In the genomic region with DNA sequence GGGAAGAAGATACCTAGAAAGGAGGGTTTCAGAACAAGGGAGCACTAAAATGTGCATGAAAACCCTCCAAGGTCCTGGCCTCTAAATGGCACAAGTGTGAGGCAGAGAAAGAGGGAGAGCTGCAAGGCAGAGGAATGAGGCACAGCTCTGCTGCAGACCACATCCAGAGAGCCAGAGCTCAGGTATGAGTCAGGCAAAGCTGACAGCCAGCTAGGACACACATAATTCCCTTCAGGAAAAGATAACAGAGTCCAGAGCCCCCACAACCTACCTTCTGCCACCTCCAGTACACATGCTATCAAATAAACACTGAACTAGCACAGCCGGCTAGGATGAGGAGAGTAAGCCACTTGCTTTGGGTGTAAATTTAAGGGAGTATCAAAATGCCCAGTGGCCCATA, we compare ENCODE assay signal across 21 cellular contexts.
DNase-seq lines count a peak whose midpoint lies in the region; ATAC-seq, FAIRE-seq and TF ChIP-seq lines count a peak whose summit lies in the region.
"Had no signal": no experiment of that assay in that cellular context is flagged by ENCODE, and none has a peak within 500 bp of the region (broad histone marks: within the 10 kb centered on the region; RNA-seq: fewer than 3 reads in every experiment).

No MANE protein-coding gene starts in this region.

- H3K27me3 ChIP-seq in HepG2 (ENCODE audit: control insufficient read depth in 1 of 2, insufficient read depth in 2 of 2, low read length in 2 of 2) (no peaks in the 10 kb centered on the region; a peak in 1 of 5 replicates), right lobe of liver (no peaks in the 10 kb centered on the region)
- H3K27me3 ChIP-seq: esophagus squamous epithelium had no signal

- no peak overlapping the region for H3K9ac ChIP-seq in HepG2 (ENCODE audit: insufficient read depth, low read depth, low read length)

- H3K36me3 Mint-ChIP-seq in activated T-helper 1 cell treated with anti-CD3 and anti-CD28 coated beads, Interleukin-12 subunit alpha, Interleukin-12 subunit beta, Interleukin-2, Interleukin-4 antibody, amounts not matched to agents 30 ng/mL and 10 ng/mL and 1 ng/mL, durations not matched to agents 14 hours and 24 hours and 36 hours (ENCODE audit: low read depth) = no peaks in the 10 kb centered on the region
- H3K36me3 Mint-ChIP-seq: IgD-negative memory B cell; naive thymus-derived CD8-positive, alpha-beta T cell had no signal

- in situ Hi-C loops in HepG2 (cut with HindIII; ENCODE audit: extremely low pct_ligation_motif_present, low pct_unique_long_range_greater_than_20kb) = no loop called here

- no peak for TF ChIP-seq EP300 in HepG2 (IDR thresholded peaks at IDR 0.05; ENCODE audit: low read depth in 2 of 2, low read length in 2 of 2)
- TF ChIP-seq EP300 in HepG2 (CRISPR knock-in tag; IDR thresholded peaks at IDR 0.05; ENCODE audit: borderline replicate concordance) = no peak

- POLR2A ChIA-PET in HepG2 (lab: Yijun Ruan, JAX) = interaction anchor here (0.6 to 0.9 kb wide), 4 partner anchors 8 to 661 kb away, joined by 3 to 7 read pairs (median 4); no protein-coding TSS in a partner anchor

- 39% methylated on average over 1 of the region's 1 CpG for WGBS in HepG2 (ENCODE audit: low lambda C conversion rate)
- WGBS in right lobe of liver (ENCODE audit: insufficient coverage, low coverage, low lambda C conversion rate, missing lambda C conversion rate) = 100% methylated on average over 1 of the region's 1 CpG

- no peak overlapping the region for H3K4me3 ChIP-seq in HepG2 (replicated peaks in 1 of 3; ENCODE audit: insufficient read depth in 1 of 3, low read depth in 2 of 3, low read length in 3 of 3)
- no peak overlapping the region for H3K4me3 ChIP-seq in right lobe of liver
- H3K4me3 ChIP-seq: esophagus squamous epithelium, GM12878 had no signal

- H3K4me1 Mint-ChIP-seq in activated T-helper 1 cell treated with anti-CD3 and anti-CD28 coated beads, Interleukin-12 subunit alpha, Interleukin-12 subunit beta, Interleukin-2, Interleukin-4 antibody, amounts not matched to agents 30 ng/mL and 10 ng/mL and 1 ng/mL, durations not matched to agents 14 hours and 24 hours and 36 hours (ENCODE audit: low read depth) = peaks cover 3% of the 10 kb centered on the region

- peak overlapping the region; percentile 16 for H3K27ac Mint-ChIP-seq in activated T-helper 1 cell treated with anti-CD3 and anti-CD28 coated beads, Interleukin-12 subunit alpha, Interleukin-12 subunit beta, Interleukin-2, Interleukin-4 antibody, amounts not matched to agents 30 ng/mL and 10 ng/mL and 1 ng/mL, durations not matched to agents 14 hours and 24 hours and 36 hours
- H3K27ac Mint-ChIP-seq: activated CD4-positive, alpha-beta T cell treated with anti-CD3 and anti-CD28 coated beads, Interleukin-2, amount 10 ng/mL, durations not matched to agents 7 days and 5 days; activated T-helper 2 cell treated with anti-CD3 and anti-CD28 coated beads, Interferon-gamma antibody, Interleukin-2, Interleukin-4, amounts not matched to agents 10 μg/mL and 5 μg/mL and 100 μg/mL, durations not matched to agents 14 hours and 24 hours and 36 hours; IgD-negative memory B cell had no signal

- ATAC-seq in HepG2 (peak; percentile 93), right lobe of liver (no peak), HG03175 (IDR thresholded peaks at IDR 0.05; ENCODE audit: unreplicated experiment) (no peak), HG03432 (IDR thresholded peaks at IDR 0.05; ENCODE audit: unreplicated experiment) (no peak)
- ATAC-seq: GM12878; naive thymus-derived CD8-positive, alpha-beta T cell had no signal

- peak overlapping the region; percentile 23 for H3K27ac ChIP-seq in HepG2 (ENCODE audit: extremely low read length, insufficient read depth, low read length)
- no peak overlapping the region for H3K27ac ChIP-seq in right lobe of liver
- H3K27ac ChIP-seq: esophagus squamous epithelium had no signal

- FAIRE-seq in HepG2 (lab: Jason Lieb, UNC) = no peak
- FAIRE-seq: A204.1, GM12878, small intestine had no signal

- no peaks in the 10 kb centered on the region for H4K20me1 ChIP-seq in HepG2 (ENCODE audit: insufficient read depth, low read length)

- TF ChIP-seq CTCF in HepG2 (CRISPR knock-in tag; IDR thresholded peaks at IDR 0.05) (no peak), right lobe of liver (IDR thresholded peaks at IDR 0.05) (no peak)

- no TSS peak for BruUV-seq in HepG2 (replicated peaks; lab: Mats Ljungman, UMichigan)

- CTCF ChIA-PET in HepG2 (lab: Yijun Ruan, JAX; ENCODE audit: low intra/inter-chr PET ratio, low total read pairs) = no interaction called here

- H3K4me1 ChIP-seq in HepG2 (ENCODE audit: insufficient read depth, low read length) = peaks cover 40% of the 10 kb centered on the region
- no peaks in the 10 kb centered on the region for H3K4me1 ChIP-seq in right lobe of liver
- H3K4me1 ChIP-seq: esophagus squamous epithelium had no signal

- H3K9me3 Mint-ChIP-seq in activated T-helper 1 cell treated with anti-CD3 and anti-CD28 coated beads, Interleukin-12 subunit alpha, Interleukin-12 subunit beta, Interleukin-2, Interleukin-4 antibody, amounts not matched to agents 30 ng/mL and 10 ng/mL and 1 ng/mL, durations not matched to agents 14 hours and 24 hours and 36 hours = no peaks in the 10 kb centered on the region
- H3K9me3 Mint-ChIP-seq: activated CD4-positive, alpha-beta T cell treated with anti-CD3 and anti-CD28 coated beads, Interleukin-2, amount 10 ng/mL, durations not matched to agents 7 days and 5 days; activated T-helper 2 cell treated with anti-CD3 and anti-CD28 coated beads, Interferon-gamma antibody, Interleukin-2, Interleukin-4, amounts not matched to agents 10 μg/mL and 5 μg/mL and 100 μg/mL, durations not matched to agents 14 hours and 24 hours and 36 hours; IgD-negative memory B cell; naive thymus-derived CD8-positive, alpha-beta T cell had no signal

- H3K9me3 ChIP-seq in HepG2 (ENCODE audit: low read length) (no peaks in the 10 kb centered on the region), right lobe of liver (no peaks in the 10 kb centered on the region)
- H3K9me3 ChIP-seq: esophagus squamous epithelium had no signal

- no peak overlapping the region for H3K4me2 ChIP-seq in HepG2 (ENCODE audit: low read depth, low read length)

- no peak overlapping the region for H3K4me3 Mint-ChIP-seq in activated T-helper 1 cell treated with anti-CD3 and anti-CD28 coated beads, Interleukin-12 subunit alpha, Interleukin-12 subunit beta, Interleukin-2, Interleukin-4 antibody, amounts not matched to agents 30 ng/mL and 10 ng/mL and 1 ng/mL, durations not matched to agents 14 hours and 24 hours and 36 hours
- H3K4me3 Mint-ChIP-seq: activated CD4-positive, alpha-beta T cell treated with anti-CD3 and anti-CD28 coated beads, Interleukin-2, amount 10 ng/mL, durations not matched to agents 7 days and 5 days; IgD-negative memory B cell; naive thymus-derived CD8-positive, alpha-beta T cell had no signal

- no peak overlapping the region for H2AFZ ChIP-seq in HepG2 (ENCODE audit: low read length)

- peaks cover 37% of the 10 kb centered on the region for H3K27me3 Mint-ChIP-seq in activated T-helper 1 cell treated with anti-CD3 and anti-CD28 coated beads, Interleukin-12 subunit alpha, Interleukin-12 subunit beta, Interleukin-2, Interleukin-4 antibody, amounts not matched to agents 30 ng/mL and 10 ng/mL and 1 ng/mL, durations not matched to agents 14 hours and 24 hours and 36 hours (ENCODE audit: insufficient read depth)

- no peak for TF ChIP-seq POLR2A in HepG2 (IDR thresholded peaks at IDR 0.05; ENCODE audit: insufficient read depth in 1 of 2, low read depth in 2 of 2, low read length in 2 of 2)
- TF ChIP-seq POLR2A in right lobe of liver (IDR thresholded peaks at IDR 0.05) = no peak

- no peaks in the 10 kb centered on the region for H3K79me2 ChIP-seq in HepG2 (ENCODE audit: insufficient read depth, low read length)

- H3K36me3 ChIP-seq in HepG2 (replicated peaks in 1 of 2; ENCODE audit: control insufficient read depth in 1 of 2, insufficient read depth in 2 of 2, low read length in 2 of 2) (no peaks in the 10 kb centered on the region), right lobe of liver (no peaks in the 10 kb centered on the region)
- H3K36me3 ChIP-seq: esophagus squamous epithelium had no signal

- intact Hi-C loops in HepG2 (cut with micrococcal nuclease; ENCODE audit: unreplicated experiment) (no loop called here), right lobe of liver (cut with DNase I) (no loop called here)
- intact Hi-C loops in activated T-helper 1 cell treated with anti-CD3 and anti-CD28 coated beads, Interleukin-12 subunit alpha, Interleukin-12 subunit beta, Interleukin-2, Interleukin-4 antibody, amounts not matched to agents 30 ng/mL and 10 ng/mL and 1 ng/mL, durations not matched to agents 14 hours and 24 hours and 36 hours (cut with micrococcal nuclease) = no loop called here

- DNase-seq in HepG2 (ENCODE audit: low spot score) (peak; percentile 69), right lobe of liver (no peak), hepatic stellate cell (ENCODE audit: low spot score) (peak; percentile 54), NCI-H526 (lab: John Stamatoyannopoulos, UW) (no peak), iPS-NIHi11 (ENCODE audit: low spot score) (no peak)
- no peak for DNase-seq in activated T-helper 1 cell treated with anti-CD3 and anti-CD28 coated beads, Interleukin-12 subunit alpha, Interleukin-12 subunit beta, Interleukin-2, Interleukin-4 antibody, amounts not matched to agents 30 ng/mL and 10 ng/mL and 1 ng/mL, durations not matched to agents 14 hours and 24 hours and 36 hours (ENCODE audit: low spot score)
- DNase-seq: activated CD4-positive, alpha-beta T cell treated with anti-CD3 and anti-CD28 coated beads, Interleukin-2, amount 10 ng/mL, durations not matched to agents 7 days and 5 days; caudate nucleus; DMS 273 treated with DMSO at 0.1 percent for 48 hours; esophagus squamous epithelium; H7; naive thymus-derived CD8-positive, alpha-beta T cell; NCI-H1694; small intestine; T-helper 1 cell had no signal

- TF ChIP-seq RAD21 in HepG2 (CRISPR knock-in tag; IDR thresholded peaks at IDR 0.05) = no peak

TF ChIP-seq in HepG2, 621 proteins besides CTCF, POLR2A, EP300 and RAD21 (continues in another document):
- TF ChIP-seq FOSL2 (CRISPR knock-in tag; IDR thresholded peaks at IDR 0.05) = peak; percentile 81
- peak; percentile 99 for TF ChIP-seq ZNF12 (CRISPR knock-in tag; IDR thresholded peaks at IDR 0.05)
- TF ChIP-seq CBX2 (IDR thresholded peaks at IDR 0.05; ENCODE audit: low read depth, low read length) = no peak
- TF ChIP-seq CBX2 (CRISPR knock-in tag; IDR thresholded peaks at IDR 0.05; ENCODE audit: low read depth) = no peak
- TF ChIP-seq ZNF264 (CRISPR knock-in tag; IDR thresholded peaks at IDR 0.05) = 0 out of 2 replicates have a peak, but pooled peaks have one; percentile 15
- peak; percentile 51; the same call in 1 of the 2 replicates for TF ChIP-seq SAP130 (CRISPR knock-in tag; IDR thresholded peaks at IDR 0.05; ENCODE audit: low read depth)
- 0 out of 2 replicates have a peak, but pooled peaks have one; percentile 22 for TF ChIP-seq RARA (CRISPR knock-in tag; IDR thresholded peaks at IDR 0.05)

Comparison
In these comparisons a context has a peak if more than half of its experiments do, and no peak if none do; other contexts are left out.
1. DNase-seq: peak in HepG2 (single experiment) and hepatic stellate cell (single experiment); none in right lobe of liver (0 of 3), activated T-helper 1 cell treated with anti-CD3 and anti-CD28 coated beads, Interleukin-12 subunit alpha, Interleukin-12 subunit beta, Interleukin-2, Interleukin-4 antibody, amounts not matched to agents 30 ng/mL and 10 ng/mL and 1 ng/mL, durations not matched to agents 14 hours and 24 hours and 36 hours (single experiment), NCI-H526 (0 of 2) and iPS-NIHi11 (single experiment).